ENCODE assay signal across 9 cellular contexts in genomic region chr3:185768578-185768982, GRCh38. TPM values are rescaled to one million over a fixed set of nuclear protein-coding genes. Genes with fewer than 3 reads are reported as not detected.
DNase-seq lines count a peak whose midpoint lies in the region; TF ChIP-seq lines count a peak whose summit lies in the region.
"Not testable (repeated sequence)": the region's sequence is repeated elsewhere in the genome, so short reads cannot be mapped to it uniquely, and the experiment has no call there.
"Had no signal": no experiment of that assay in that cellular context is flagged by ENCODE, and none has a peak within 500 bp of the region (broad histone marks: within the 10 kb centered on the region; RNA-seq: fewer than 3 reads in every experiment).

No MANE protein-coding gene starts in this region.

- H3K27ac Mint-ChIP-seq in brain: not testable (repeated sequence)

- TF ChIP-seq EP300 in tibial nerve (IDR thresholded peaks at IDR 0.05): not testable (repeated sequence)

- H3K27me3 ChIP-seq in left ventricle myocardium inferior (ENCODE audit: low read depth); tibial nerve: not testable (repeated sequence)

- intact Hi-C loops in left ventricle myocardium inferior (cut with micrococcal nuclease): loop anchor here (10.0 kb wide), 1 partner anchor 94 kb away; no protein-coding TSS in a partner anchor

- not testable (repeated sequence) for H3K9me3 ChIP-seq in left ventricle myocardium inferior (replicated peaks); tibial nerve

- H3K4me1 ChIP-seq in left ventricle myocardium inferior: peaks cover 26% of the 10 kb centered on the region
- peaks cover 0 to 37% (median 5%) of the 10 kb centered on the region in 4 donors for H3K4me1 ChIP-seq in tibial nerve

- not testable (repeated sequence) for H3K4me3 Mint-ChIP-seq in brain

- peaks cover 54% of the 10 kb centered on the region for H3K4me1 Mint-ChIP-seq in brain

- WGBS in tibial nerve, 2 donors: 87 to 91% methylated on average over 4 of the region's 4 CpGs

- not testable (repeated sequence) for H3K9me3 Mint-ChIP-seq in brain

- DNase-seq in EH (ENCODE audit: low read depth) (peak; percentile 63), KG1 (lab: John Stamatoyannopoulos, UW) (peak; percentile 37), NCI-H82 treated with DMSO at 0.1 percent for 48 hours (lab: John Stamatoyannopoulos, UW; ENCODE audit: unreplicated experiment) (peak; percentile 55), pons (ENCODE audit: low spot score) (peak; percentile 35), tibial nerve (ENCODE audit: low spot score in 2 of 2) (peak; percentile 18 to 77)
- DNase-seq in activated CD4-positive, CD25-positive, alpha-beta regulatory T cell treated with anti-CD3 and anti-CD28 coated beads, Interleukin-2, amount 50 U/mL, for 16 hours (ENCODE audit: low read depth, low spot score): peak; percentile 16
- DNase-seq in left ventricle myocardium inferior: not testable (repeated sequence)

- not testable (repeated sequence) for H3K36me3 Mint-ChIP-seq in brain

- not testable (repeated sequence) for H3K27ac ChIP-seq in left ventricle myocardium inferior (replicated peaks); tibial nerve

- not testable (repeated sequence) for TF ChIP-seq POLR2A in tibial nerve (IDR thresholded peaks at IDR 0.05)

- H3K27me3 Mint-ChIP-seq in brain: not testable (repeated sequence)

- not testable (repeated sequence) for H3K36me3 ChIP-seq in left ventricle myocardium inferior, tibial nerve

- peak; percentile 70 to 73 for TF ChIP-seq CTCF in brain (conservative IDR thresholded peaks at IDR 0.05)
- peak; percentile 79 for TF ChIP-seq CTCF in left ventricle myocardium inferior (IDR thresholded peaks at IDR 0.05; ENCODE audit: borderline replicate concordance)
- TF ChIP-seq CTCF in tibial nerve (IDR thresholded peaks at IDR 0.05): peak; percentile 69 to 78 (median 75)

- not testable (repeated sequence) for H3K4me3 ChIP-seq in left ventricle myocardium inferior, tibial nerve

RNA-seq across cellular contexts. Expression of gene IGF2BP2, which starts 56.3 kb away (rescaled TPM):
- 0.46 TPM for polyA plus RNA-seq in brain (ENCODE audit: insufficient read depth, low read depth, low replicate concordance)
- total RNA-seq in left ventricle myocardium inferior: 17.9 TPM
- total RNA-seq in tibial nerve: 10 to 100 TPM; 29.3 to 49.8 (median 41.8) TPM
- total RNA-seq: T-helper 2 cell treated with Interferon-gamma antibody and Interleukin-4, amounts not matched to agents 100 ng/mL and 5 ng/mL, for 36 hours had no signal
